In genomic region chr15:29920515-29920914, GRCh38 we compare ENCODE assay signal across 13 cellular contexts.
DNase-seq lines count a peak whose midpoint lies in the region; TF ChIP-seq lines count a peak whose summit lies in the region.
"Had no signal": no experiment of that assay in that cellular context is flagged by ENCODE, and none has a peak within 500 bp of the region (broad histone marks: within the 10 kb centered on the region; RNA-seq: fewer than 3 reads in every experiment).

No MANE protein-coding gene starts in this region.

- no peak overlapping the region for H2BK120ac ChIP-seq in mesendoderm (ENCODE audit: low read depth, low read length)

- H3K23ac ChIP-seq in mesendoderm (ENCODE audit: low read length): peak overlapping the region; percentile 2

- no peaks in the 10 kb centered on the region for H3K27me3 ChIP-seq in endocrine pancreas (ENCODE audit: control insufficient read depth, insufficient read depth, low read length)
- H3K27me3 ChIP-seq in mesendoderm (ENCODE audit: insufficient read depth, low read length, poor library complexity): no peaks in the 10 kb centered on the region
- H3K27me3 ChIP-seq in effector memory CD4-positive, alpha-beta T cell (replicated peaks; ENCODE audit: control insufficient read depth, insufficient read depth, low read length, poor library complexity, severe bottlenecking): no peaks in the 10 kb centered on the region
- H3K27me3 ChIP-seq in A673 (replicated peaks; ENCODE audit: insufficient read depth, low read depth, low read length, poor library complexity): no peaks in the 10 kb centered on the region

- POLR2A ChIA-PET in A673 (lab: Charles Lee; ENCODE audit: low non-redundant PET): no interaction called here

- BruUV-seq in A673 (replicated peaks; lab: Mats Ljungman, UMichigan): no TSS peak

- peak overlapping the region; percentile 35 for H3K56ac ChIP-seq in mesendoderm (ENCODE audit: low read length)

- H4K8ac ChIP-seq in mesendoderm (ENCODE audit: low read depth, low read length): no peak overlapping the region

- H3K36me3 ChIP-seq in endocrine pancreas (ENCODE audit: control insufficient read depth, insufficient read depth, low read length) (no peaks in the 10 kb centered on the region), mesendoderm (ENCODE audit: control insufficient read depth, insufficient read depth, low read length) (no peaks in the 10 kb centered on the region), A673 (ENCODE audit: insufficient read depth, low read length, poor library complexity, severe bottlenecking) (no peaks in the 10 kb centered on the region)
- H3K36me3 ChIP-seq in effector memory CD4-positive, alpha-beta T cell (ENCODE audit: control insufficient read depth, insufficient read depth, low read length): no peaks in the 10 kb centered on the region
- H3K36me3 ChIP-seq: left ventricle myocardium inferior had no signal

- TF ChIP-seq CTCF in LNCaP clone FGC (IDR thresholded peaks at IDR 0.05; ENCODE audit: control insufficient read depth, extremely low read depth, insufficient read depth) (no peak), A673 (conservative IDR thresholded peaks at IDR 0.05; ENCODE audit: low read depth, low read length) (no peak)

- no peak overlapping the region for H2BK5ac ChIP-seq in mesendoderm (ENCODE audit: low read length)

- H3K4me1 ChIP-seq in endocrine pancreas (ENCODE audit: control insufficient read depth, insufficient read depth, low read length): no peaks in the 10 kb centered on the region
- H3K4me1 ChIP-seq in mesendoderm (ENCODE audit: control insufficient read depth, low read depth, low read length): peaks cover 13% of the 10 kb centered on the region
- no peaks in the 10 kb centered on the region for H3K4me1 ChIP-seq in effector memory CD4-positive, alpha-beta T cell (ENCODE audit: control insufficient read depth, insufficient read depth, low read length, poor library complexity, severe bottlenecking)
- no peaks in the 10 kb centered on the region for H3K4me1 ChIP-seq in A673 (ENCODE audit: insufficient read depth, low read length, poor library complexity, severe bottlenecking)

- no peak overlapping the region for H2AK5ac ChIP-seq in mesendoderm (ENCODE audit: low read length)

- no peak overlapping the region for H3K18ac ChIP-seq in mesendoderm (ENCODE audit: low read length)

- H3K4me2 ChIP-seq in mesendoderm (ENCODE audit: low read length): no peak overlapping the region

- H3K4me3 ChIP-seq in LNCaP clone FGC (ENCODE audit: low read depth, low read length) (no peak overlapping the region), endocrine pancreas (ENCODE audit: control insufficient read depth, insufficient read depth, low read length) (peak overlapping the region; percentile 62), mesendoderm (ENCODE audit: low read length) (no peak overlapping the region), A673 (ENCODE audit: low read depth, low read length, poor library complexity, severe bottlenecking) (no peak overlapping the region)
- no peak overlapping the region for H3K4me3 ChIP-seq in effector memory CD4-positive, alpha-beta T cell (ENCODE audit: insufficient read depth, low read depth, low read length, poor library complexity, severe bottlenecking)
- H3K4me3 ChIP-seq: left ventricle myocardium inferior had no signal

- in situ Hi-C loops in ACHN (cut with HindIII; ENCODE audit: low pct_ligation_motif_present, low pct_unique_long_range_greater_than_20kb, low sequenced_read_pairs): no loop called here

- no peak overlapping the region for H4K5ac ChIP-seq in mesendoderm (ENCODE audit: low read length)

- peak; percentile 70 for DNase-seq in ACHN
- DNase-seq in LNCaP clone FGC (ENCODE audit: low read depth): peak; percentile 47
- peak; percentile 79 for DNase-seq in mesendoderm
- no peak for DNase-seq in stimulated activated CD4-positive, alpha-beta T cell treated with anti-CD3 and anti-CD28 coated beads, Interleukin-2, amount 100 ng/mL, for 48 hours
- no peak for DNase-seq in SKM-1 (lab: John Stamatoyannopoulos, UW; ENCODE audit: unreplicated experiment)
- no peak for DNase-seq in effector memory CD4-positive, alpha-beta T cell
- DNase-seq in A673 (ENCODE audit: low spot score): no peak
- DNase-seq: activated T-cell treated with anti-CD3 and anti-CD28 coated beads, Interleukin-2, amount 50 U/mL, for 24 hours; GF-D8; Kasumi-1; left ventricle myocardium inferior; stimulated activated CD4-positive, alpha-beta T cell treated with anti-CD3 and anti-CD28 coated beads, Interleukin-4, amount 100 ng/mL, for 4 hours had no signal

- intact Hi-C loops in A673 (cut with micrococcal nuclease; ENCODE audit: unreplicated experiment): no loop called here

- WGBS in mesendoderm (ENCODE audit: extremely low coverage, insufficient coverage, low lambda C conversion rate): no CpG with 5 or more reads among the region's 12 CpGs

- H3K27ac ChIP-seq in mesendoderm (ENCODE audit: low read depth, low read length): peak overlapping the region; percentile 41
- no peak overlapping the region for H3K27ac ChIP-seq in effector memory CD4-positive, alpha-beta T cell (ENCODE audit: insufficient read depth, low read length, poor library complexity, severe bottlenecking)
- H3K27ac ChIP-seq in A673 (ENCODE audit: low read depth, low read length, poor library complexity, severe bottlenecking): no peak overlapping the region
- H3K27ac ChIP-seq: left ventricle myocardium inferior had no signal

- H3K79me2 ChIP-seq in mesendoderm (ENCODE audit: control insufficient read depth, insufficient read depth, low read length): no peaks in the 10 kb centered on the region

- H3K9ac ChIP-seq in endocrine pancreas (ENCODE audit: control insufficient read depth, insufficient read depth, low read length): no peak overlapping the region
- no peak overlapping the region for H3K9ac ChIP-seq in mesendoderm (ENCODE audit: low read length)

- no peaks in the 10 kb centered on the region for H3K9me3 ChIP-seq in endocrine pancreas (ENCODE audit: control insufficient read depth, low read length)
- H3K9me3 ChIP-seq in effector memory CD4-positive, alpha-beta T cell (ENCODE audit: control insufficient read depth, low read length): no peaks in the 10 kb centered on the region
- H3K9me3 ChIP-seq in A673 (ENCODE audit: low read depth, low read length, poor library complexity, severe bottlenecking): no peaks in the 10 kb centered on the region
- H3K9me3 ChIP-seq: left ventricle myocardium inferior had no signal

- no peak overlapping the region for H2BK15ac ChIP-seq in mesendoderm (replicated peaks; ENCODE audit: low read depth)

- H3K79me1 ChIP-seq in mesendoderm (ENCODE audit: low read length): no peaks in the 10 kb centered on the region

- CTCF ChIA-PET in A673 (lab: Charles Lee): no interaction called here

- H3K4ac ChIP-seq in mesendoderm (ENCODE audit: low read depth, low read length): no peak overlapping the region

Comparison
In these comparisons a context has a peak if more than half of its experiments do, and no peak if none do; other contexts are left out.
1. DNase-seq: peak in ACHN (single experiment), LNCaP clone FGC (single experiment) and mesendoderm (single experiment); none in stimulated activated CD4-positive, alpha-beta T cell treated with anti-CD3 and anti-CD28 coated beads, Interleukin-2, amount 100 ng/mL, for 48 hours (0 of 2), SKM-1 (single experiment), effector memory CD4-positive, alpha-beta T cell (0 of 3) and A673 (single experiment).